In genomic region chr6:164010446-164011071, GRCh38 we compare ENCODE assay signal across 20 cellular contexts.
DNase-seq lines count a peak whose midpoint lies in the region; ATAC-seq and TF ChIP-seq lines count a peak whose summit lies in the region.
"Had no signal": no experiment of that assay in that cellular context is flagged by ENCODE, and none has a peak within 500 bp of the region (broad histone marks: within the 10 kb centered on the region; RNA-seq: fewer than 3 reads in every experiment).

No MANE protein-coding gene starts in this region.

- no peak overlapping the region for H3K27ac Mint-ChIP-seq in activated T-cell treated with anti-CD3 and anti-CD28 coated beads, Interleukin-2, amount 50 U/mL, for 72 hours
- H3K27ac Mint-ChIP-seq: activated naive CD8-positive, alpha-beta T cell treated with anti-CD3 and anti-CD28 coated beads, Interleukin-2, amount 10 ng/mL, durations not matched to agents 7 days and 5 days; T-helper 17 cell had no signal

- no peaks in the 10 kb centered on the region for H3K9me3 Mint-ChIP-seq in activated T-cell treated with anti-CD3 and anti-CD28 coated beads, Interleukin-2, amount 50 U/mL, for 72 hours
- H3K9me3 Mint-ChIP-seq: activated naive CD8-positive, alpha-beta T cell treated with anti-CD3 and anti-CD28 coated beads, Interleukin-2, amount 10 ng/mL, durations not matched to agents 7 days and 5 days had no signal

- H3K27ac ChIP-seq in ectodermal cell (ENCODE audit: insufficient read depth, low read depth, low read length, poor library complexity, severe bottlenecking): peak overlapping the region; percentile 32
- no peak overlapping the region for H3K27ac ChIP-seq in uterus
- H3K27ac ChIP-seq: brain microvascular endothelial cell, C4-2B, lower lobe of right lung, SJSA1 had no signal

- no peaks in the 10 kb centered on the region for H3K36me3 Mint-ChIP-seq in activated T-cell treated with anti-CD3 and anti-CD28 coated beads, Interleukin-2, amount 50 U/mL, for 72 hours (ENCODE audit: insufficient read depth in 2 of 2)
- H3K36me3 Mint-ChIP-seq: activated naive CD8-positive, alpha-beta T cell treated with anti-CD3 and anti-CD28 coated beads, Interleukin-2, amount 10 ng/mL, durations not matched to agents 7 days and 5 days had no signal

- in situ Hi-C loops in G401 (cut with HindIII; ENCODE audit: low sequenced_read_pairs): no loop called here
- in situ Hi-C loops in GM13977 (cut with MboI; ENCODE audit: low pct_unique_long_range_greater_than_20kb, low sequenced_read_pairs, unreplicated experiment): no loop called here

- TF ChIP-seq POLR2A in uterus (IDR thresholded peaks at IDR 0.05): no peak

- no peaks in the 10 kb centered on the region for H3K4me1 Mint-ChIP-seq in activated T-cell treated with anti-CD3 and anti-CD28 coated beads, Interleukin-2, amount 50 U/mL, for 72 hours (ENCODE audit: low read depth)
- H3K4me1 Mint-ChIP-seq: activated naive CD8-positive, alpha-beta T cell treated with anti-CD3 and anti-CD28 coated beads, Interleukin-2, amount 10 ng/mL, durations not matched to agents 7 days and 5 days; T-helper 17 cell had no signal

- DNase-seq in G401 (ENCODE audit: low spot score) (peak; percentile 14), hippocampal formation (lab: John Stamatoyannopoulos, UW) (peak; percentile 32 to 41), pons (ENCODE audit: low spot score) (peak; percentile 69), GM13977 (ENCODE audit: low spot score) (no peak), kidney tubule cell (ENCODE audit: low spot score) (no peak), uterus (no peak)
- DNase-seq in activated T-cell treated with anti-CD3 and anti-CD28 coated beads, Interleukin-2, amount 50 U/mL, for 72 hours: no peak
- DNase-seq: activated CD4-positive, alpha-beta T cell treated with anti-CD3 and anti-CD28 coated beads, Interleukin-2, amount 50 U/mL, for 1 hour; activated CD8-positive, alpha-beta memory T cell treated with anti-CD3 and anti-CD28 coated beads, Interleukin-2, amount 50 U/mL, for 4 hours; activated naive CD8-positive, alpha-beta T cell treated with anti-CD3 and anti-CD28 coated beads, Interleukin-2, amount 10 ng/mL, durations not matched to agents 7 days and 5 days; brain microvascular endothelial cell; lower lobe of right lung; NCI-H1048; NCI-H187 treated with DMSO at 0.1 percent for 48 hours; NCI-H2227 treated with DMSO at 0.1 percent for 48 hours; PC-3; T-helper 17 cell had no signal

- H3K4me1 ChIP-seq in ectodermal cell (ENCODE audit: control insufficient read depth, insufficient read depth, low read length): peaks cover 29% of the 10 kb centered on the region
- H3K4me1 ChIP-seq in uterus: no peaks in the 10 kb centered on the region
- H3K4me1 ChIP-seq: lower lobe of right lung, SJSA1 had no signal

- intact Hi-C loops in uterus (cut with DNase I; ENCODE audit: low total_unique reads): no loop called here

- H3K36me3 ChIP-seq in ectodermal cell (ENCODE audit: control insufficient read depth, insufficient read depth, low read length): no peaks in the 10 kb centered on the region
- H3K36me3 ChIP-seq in uterus: no peaks in the 10 kb centered on the region
- H3K36me3 ChIP-seq: brain microvascular endothelial cell, lower lobe of right lung, SJSA1 had no signal

- WGBS in ectodermal cell, 2 experiments: 54 to 75% methylated on average over 5 to 6 of the region's 6 CpGs

- H3K27me3 ChIP-seq in ectodermal cell (ENCODE audit: control insufficient read depth, insufficient read depth, low read length, poor library complexity, severe bottlenecking) (no peaks in the 10 kb centered on the region), uterus (no peaks in the 10 kb centered on the region)
- H3K27me3 ChIP-seq: brain microvascular endothelial cell, SJSA1 had no signal

- H3K9me3 ChIP-seq in ectodermal cell (ENCODE audit: control insufficient read depth, low read length) (no peaks in the 10 kb centered on the region), uterus (no peaks in the 10 kb centered on the region)
- H3K9me3 ChIP-seq: lower lobe of right lung, SJSA1 had no signal

- no peak for ATAC-seq in activated T-cell treated with anti-CD3 and anti-CD28 coated beads, Interleukin-2, amount 50 U/mL, for 72 hours (replicated peaks in 1 of 2)
- ATAC-seq: lower lobe of right lung, PC-3, T-helper 17 cell had no signal

- TF ChIP-seq CTCF in GM13977 (IDR thresholded peaks at IDR 0.05; ENCODE audit: extremely low read depth, insufficient read depth, missing control alignments) (no peak), uterus (IDR thresholded peaks at IDR 0.05) (no peak)

- H3K4me3 ChIP-seq in ectodermal cell (ENCODE audit: insufficient read depth, low read depth, low read length) (no peak overlapping the region), uterus (no peak overlapping the region)
- H3K4me3 ChIP-seq: lower lobe of right lung, SJSA1 had no signal

- no peaks in the 10 kb centered on the region for H3K27me3 Mint-ChIP-seq in activated T-cell treated with anti-CD3 and anti-CD28 coated beads, Interleukin-2, amount 50 U/mL, for 72 hours (ENCODE audit: low read depth)
- H3K27me3 Mint-ChIP-seq: activated naive CD8-positive, alpha-beta T cell treated with anti-CD3 and anti-CD28 coated beads, Interleukin-2, amount 10 ng/mL, durations not matched to agents 7 days and 5 days; T-helper 17 cell had no signal

- H3K4me3 Mint-ChIP-seq in activated T-cell treated with anti-CD3 and anti-CD28 coated beads, Interleukin-2, amount 50 U/mL, for 72 hours: no peak overlapping the region
- H3K4me3 Mint-ChIP-seq: activated naive CD8-positive, alpha-beta T cell treated with anti-CD3 and anti-CD28 coated beads, Interleukin-2, amount 10 ng/mL, durations not matched to agents 7 days and 5 days; T-helper 17 cell had no signal

Comparison
In these comparisons a context has a peak if more than half of its experiments do, and no peak if none do; other contexts are left out.
1. DNase-seq: peak in G401 (single experiment), hippocampal formation (2 of 2) and pons (single experiment); none in GM13977 (single experiment), kidney tubule cell (single experiment), uterus (0 of 2) and activated T-cell treated with anti-CD3 and anti-CD28 coated beads, Interleukin-2, amount 50 U/mL, for 72 hours (0 of 2).